ENCODE assay signal across 1 cellular context in genomic region chr17:2138318-2138717, GRCh38.
TF ChIP-seq lines count a peak whose summit lies in the region.

No MANE protein-coding gene starts in this region.

TF ChIP-seq in GM23338, 12 proteins besides CTCF, POLR2A, EP300 and RAD21 (continued from another document):
- TF ChIP-seq ETS1 (IDR thresholded peaks at IDR 0.05): no peak
- TF ChIP-seq STAT1 (IDR thresholded peaks at IDR 0.05; ENCODE audit: unreplicated experiment): no peak
